Comparison of ENCODE assay signal across 8 cellular contexts in genomic region chr7:131109011-131109756, GRCh38.
A peak's percentile ranks its signal among the peaks of the same experiment; 100 is the strongest.
DNase-seq lines count a peak whose midpoint lies in the region; ATAC-seq and TF ChIP-seq lines count a peak whose summit lies in the region.

No MANE protein-coding gene starts in this region.

- POLR2A ChIA-PET in AG04449 (lab: Yijun Ruan, JAX) = interaction anchor here (0.6 to 1.1 kb wide), 5 partner anchors 15 to 323 kb away, joined by 3 read pairs; partner anchors contain the start of gene MKLN1

- H3K4me1 ChIP-seq in right lobe of liver (peaks cover 0 to 43% (median 4%) of the 10 kb centered on the region in 4 donors), upper lobe of left lung (peaks cover 37 to 49% (median 45%) of the 10 kb centered on the region in 4 donors)

- in situ Hi-C loops in astrocyte of the spinal cord (cut with HindIII; ENCODE audit: low sequenced_read_pairs) = no loop called here

- CTCF ChIA-PET in AG04449 (lab: Yijun Ruan, JAX) = interaction anchor here (1.0 to 2.4 kb wide), 3 partner anchors 38 to 194 kb away, joined by 3 to 10 read pairs (median 4); no protein-coding TSS in a partner anchor

- H3K27me3 ChIP-seq in right lobe of liver = no peaks in the 10 kb centered on the region
- no peaks in the 10 kb centered on the region for H3K27me3 ChIP-seq in upper lobe of left lung

- TF ChIP-seq POLR2A in right lobe of liver (IDR thresholded peaks at IDR 0.05) (no peak), upper lobe of left lung (IDR thresholded peaks at IDR 0.05) (no peak)

- ATAC-seq in right lobe of liver (no peak), upper lobe of left lung (ENCODE audit: low FRiP score in 2 of 2) (no peak), GM19463 (IDR thresholded peaks at IDR 0.05; ENCODE audit: unreplicated experiment) (no peak)

- no peaks in the 10 kb centered on the region for H3K9me3 ChIP-seq in right lobe of liver
- H3K9me3 ChIP-seq in upper lobe of left lung = no peaks in the 10 kb centered on the region

- H3K36me3 ChIP-seq in right lobe of liver = no peaks in the 10 kb centered on the region
- H3K36me3 ChIP-seq in upper lobe of left lung = peaks cover 0 to 11% (median 0%) of the 10 kb centered on the region in 4 donors

- no peak for DNase-seq in AG04449 (ENCODE audit: low read depth, low spot score)
- peak; percentile 23 for DNase-seq in HT-29 (ENCODE audit: low spot score)
- DNase-seq in astrocyte of the spinal cord (ENCODE audit: low read depth, low spot score) = peak; percentile 13
- DNase-seq in right lobe of liver = no peak
- DNase-seq in upper lobe of left lung = no peak
- DNase-seq in AG08396 (ENCODE audit: low spot score) = no peak
- DNase-seq in CD1c-positive myeloid dendritic cell (ENCODE audit: extremely low spot score) = no peak

- H3K4me3 ChIP-seq in AG04449 (ENCODE audit: low read depth, low read length) (peak overlapping the region; percentile 85), astrocyte of the spinal cord (ENCODE audit: low read depth, low read length) (peak overlapping the region; percentile 54), right lobe of liver (peak overlapping the region; percentile 63 to 95 (median 88)), upper lobe of left lung (peak overlapping the region; percentile 49 to 97 (median 79))

- intact Hi-C loops in right lobe of liver (cut with DNase I) = no loop called here

- H3K27ac ChIP-seq in right lobe of liver = peak overlapping the region; percentile 99 to 100 (median 99)
- peak overlapping the region; percentile 95 to 100 (median 100) for H3K27ac ChIP-seq in upper lobe of left lung

- WGBS in right lobe of liver (ENCODE audit: insufficient coverage, low coverage, low lambda C conversion rate, missing lambda C conversion rate) = 47% methylated on average over 6 of the region's 6 CpGs
- WGBS in upper lobe of left lung, 2 donors = 54% methylated on average over 6 of the region's 6 CpGs

- no peak for TF ChIP-seq EP300 in upper lobe of left lung (IDR thresholded peaks at IDR 0.05)

- TF ChIP-seq CTCF in AG04449 (IDR thresholded peaks at IDR 0.05; ENCODE audit: insufficient read depth, low read length, missing control alignments) = no peak
- TF ChIP-seq CTCF in astrocyte of the spinal cord (IDR thresholded peaks at IDR 0.05; ENCODE audit: low read depth, low read length) = no peak
- no peak for TF ChIP-seq CTCF in right lobe of liver (IDR thresholded peaks at IDR 0.05)
- TF ChIP-seq CTCF in upper lobe of left lung (IDR thresholded peaks at IDR 0.05) = no peak

Comparison
In these comparisons a context has a peak if more than half of its experiments do, and no peak if none do; other contexts are left out.
1. DNase-seq: peak in HT-29 (single experiment) and astrocyte of the spinal cord (single experiment); none in AG04449 (single experiment), right lobe of liver (0 of 3), upper lobe of left lung (0 of 2), AG08396 (single experiment) and CD1c-positive myeloid dendritic cell (single experiment).
2. Peak in every context shown above with its lines, with median percentiles within 50 percentile points of each other: H3K4me3 ChIP-seq.